In genomic region chr16:16983545-16983944, GRCh38 we compare ENCODE assay signal across 29 cellular contexts.
"Had no signal": no experiment of that assay in that cellular context is flagged by ENCODE, and none has a peak within 500 bp of the region (broad histone marks: within the 10 kb centered on the region; RNA-seq: fewer than 3 reads in every experiment).

No MANE protein-coding gene starts in this region.

- ATAC-seq: effector memory CD8-positive, alpha-beta T cell; esophagus mucosa; foreskin keratinocyte; gastrocnemius medialis; gastroesophageal sphincter; heart left ventricle; heart right ventricle had no signal

- DNase-seq: colonic mucosa; cortex of kidney; dermis blood vessel endothelial cell; dorsolateral prefrontal cortex; effector CD4-positive, alpha-beta T cell; effector CD8-positive, alpha-beta T cell; effector memory CD4-positive, alpha-beta T cell; effector memory CD8-positive, alpha-beta T cell; endodermal cell; erythroblast; esophagus squamous epithelium; foreskin fibroblast; foreskin keratinocyte; foreskin melanocyte; gastrocnemius medialis; glutamatergic neuron; head of caudate nucleus; heart left ventricle; heart right ventricle had no signal

- H3K27ac ChIP-seq: colonic mucosa, coronary artery, dorsolateral prefrontal cortex, epithelial cell of prostate, esophagus muscularis mucosa, esophagus squamous epithelium, foreskin keratinocyte, gastrocnemius medialis, gastroesophageal sphincter, heart left ventricle, heart right ventricle had no signal

- H3K27me3 ChIP-seq: colonic mucosa, dorsolateral prefrontal cortex, esophagus squamous epithelium, foreskin keratinocyte, gastrocnemius medialis had no signal

- H3K4me1 ChIP-seq: colonic mucosa, esophagus muscularis mucosa, esophagus squamous epithelium, foreskin keratinocyte, gastrocnemius medialis, gastroesophageal sphincter, heart left ventricle, heart right ventricle had no signal

- H3K27ac Mint-ChIP-seq: dendritic cell treated with granulocyte-macrophage colony-stimulating factor and Interleukin-4, amounts not matched to agents 40 ng/mL and 50 ng/mL, for 4 days; endodermal cell had no signal

- H3K9me3 ChIP-seq: colonic mucosa, esophagus muscularis mucosa, esophagus squamous epithelium, gastrocnemius medialis, gastroesophageal sphincter had no signal

- H3K36me3 ChIP-seq: colonic mucosa, esophagus muscularis mucosa, esophagus squamous epithelium, gastrocnemius medialis, gastroesophageal sphincter, heart left ventricle, heart right ventricle had no signal

- H3K27me3 Mint-ChIP-seq: dendritic cell treated with granulocyte-macrophage colony-stimulating factor and Interleukin-4, amounts not matched to agents 40 ng/mL and 50 ng/mL, for 4 days; effector memory CD8-positive, alpha-beta T cell had no signal

- H3K4me3 ChIP-seq: colonic mucosa, coronary artery, dorsolateral prefrontal cortex, esophagus muscularis mucosa, esophagus squamous epithelium, gastrocnemius medialis, gastroesophageal sphincter, heart left ventricle, heart right ventricle had no signal

- H3K4me3 Mint-ChIP-seq: dendritic cell treated with granulocyte-macrophage colony-stimulating factor and Interleukin-4, amounts not matched to agents 40 ng/mL and 50 ng/mL, for 4 days; effector memory CD8-positive, alpha-beta T cell; endodermal cell had no signal

- FAIRE-seq: colon, endometrium, endothelial cell of umbilical vein, frontal cortex had no signal
